18 cellular contexts compared by ENCODE assay signal in the genomic region with DNA sequence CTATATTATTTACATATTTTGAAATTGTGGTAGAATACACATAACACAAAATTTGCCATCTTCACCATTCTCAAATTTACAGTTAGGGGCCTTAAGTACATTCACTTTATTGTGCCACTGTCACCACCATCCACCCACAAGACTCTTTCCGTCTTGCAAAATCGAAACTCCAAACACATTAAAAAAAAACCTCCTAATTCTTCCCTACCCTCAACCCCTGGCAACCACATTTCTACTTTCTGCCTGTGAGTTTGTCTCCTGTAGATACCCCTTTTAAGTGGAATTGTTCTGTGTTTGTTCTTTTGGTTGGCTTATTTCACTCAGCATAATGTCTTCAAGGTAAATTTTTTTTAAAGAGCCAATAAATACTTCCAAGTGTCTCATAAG. TPM values are rescaled to one million over a fixed set of nuclear protein-coding genes. Genes with fewer than 3 reads are reported as not detected.
DNase-seq lines count a peak whose midpoint lies in the region; ATAC-seq, FAIRE-seq and TF ChIP-seq lines count a peak whose summit lies in the region.
"Had no signal": no experiment of that assay in that cellular context is flagged by ENCODE, and none has a peak within 500 bp of the region (broad histone marks: within the 10 kb centered on the region; RNA-seq: fewer than 3 reads in every experiment).

No MANE protein-coding gene starts in this region.

- H3K9me3 ChIP-seq in kidney (ENCODE audit: control insufficient read depth in 1 of 2, low read length in 2 of 2): no peaks in the 10 kb centered on the region
- H3K9me3 ChIP-seq: breast epithelium, lower lobe of right lung, SJCRH30 had no signal

- H3K4me3 ChIP-seq in kidney (ENCODE audit: low read length in 2 of 2): no peak overlapping the region
- H3K4me3 ChIP-seq: breast epithelium, GM23248, lower lobe of right lung, SJCRH30 had no signal

- H3K27ac ChIP-seq in kidney (ENCODE audit: low read depth in 2 of 2, low read length in 2 of 2): no peak overlapping the region
- H3K27ac ChIP-seq: breast epithelium, GM23248, lower lobe of right lung, SJCRH30 had no signal

- POLR2A ChIA-PET in naive thymus-derived CD8-positive, alpha-beta T cell (lab: Charles Lee): no interaction called here

- TF ChIP-seq CTCF in kidney (IDR thresholded peaks at IDR 0.05; ENCODE audit: borderline replicate concordance, extremely low read depth, insufficient read depth): no peak

- intact Hi-C loops in kidney (cut with DNase I): no loop called here

- H3K9me3 Mint-ChIP-seq in activated T-cell treated with anti-CD3 and anti-CD28 coated beads, Interleukin-2, amount 50 U/mL, for 72 hours: no peaks in the 10 kb centered on the region
- no peaks in the 10 kb centered on the region for H3K9me3 Mint-ChIP-seq in naive thymus-derived CD8-positive, alpha-beta T cell
- H3K9me3 Mint-ChIP-seq: CD14-positive monocyte; stimulated activated memory B cell treated with anti-CD40 and anti-IgM and Interleukin-4, amounts not matched to agents 10 μg/mL and 1 μg/mL and 100 μg/mL, for 72 hours had no signal

- no peaks in the 10 kb centered on the region for H3K27me3 Mint-ChIP-seq in activated T-cell treated with anti-CD3 and anti-CD28 coated beads, Interleukin-2, amount 50 U/mL, for 72 hours (ENCODE audit: low read depth)
- H3K27me3 Mint-ChIP-seq in naive thymus-derived CD8-positive, alpha-beta T cell: no peaks in the 10 kb centered on the region
- H3K27me3 Mint-ChIP-seq: stimulated activated memory B cell treated with anti-CD40 and anti-IgM and Interleukin-4, amounts not matched to agents 10 μg/mL and 1 μg/mL and 100 μg/mL, for 72 hours had no signal

- H3K36me3 ChIP-seq in kidney (ENCODE audit: control insufficient read depth in 1 of 2, insufficient read depth in 2 of 2, low read length in 2 of 2): no peaks in the 10 kb centered on the region
- H3K36me3 ChIP-seq: breast epithelium, lower lobe of right lung, SJCRH30 had no signal

- H3K4me1 Mint-ChIP-seq in activated T-cell treated with anti-CD3 and anti-CD28 coated beads, Interleukin-2, amount 50 U/mL, for 72 hours (ENCODE audit: low read depth): peaks cover 38% of the 10 kb centered on the region
- H3K4me1 Mint-ChIP-seq in naive thymus-derived CD8-positive, alpha-beta T cell: peaks cover 20 to 30% (median 23%) of the 10 kb centered on the region in 4 donors
- H3K4me1 Mint-ChIP-seq: stimulated activated memory B cell treated with anti-CD40 and anti-IgM and Interleukin-4, amounts not matched to agents 10 μg/mL and 1 μg/mL and 100 μg/mL, for 72 hours had no signal

- H3K36me3 Mint-ChIP-seq in activated T-cell treated with anti-CD3 and anti-CD28 coated beads, Interleukin-2, amount 50 U/mL, for 72 hours (ENCODE audit: insufficient read depth in 2 of 2): peaks cover 3 to 4% of the 10 kb centered on the region in 2 donors
- H3K36me3 Mint-ChIP-seq in naive thymus-derived CD8-positive, alpha-beta T cell: peaks cover 10 to 43% (median 33%) of the 10 kb centered on the region in 3 donors

- H3K4me1 ChIP-seq in kidney (ENCODE audit: control insufficient read depth in 1 of 2, insufficient read depth in 1 of 2, low read depth in 1 of 2, low read length in 2 of 2): no peaks in the 10 kb centered on the region
- H3K4me1 ChIP-seq: breast epithelium, lower lobe of right lung, SJCRH30 had no signal

- peak; percentile 84 to 87 for ATAC-seq in activated T-cell treated with anti-CD3 and anti-CD28 coated beads, Interleukin-2, amount 50 U/mL, for 72 hours (replicated peaks in 1 of 2)
- ATAC-seq in naive thymus-derived CD8-positive, alpha-beta T cell: peak; percentile 66 to 74
- ATAC-seq: lower lobe of right lung; stimulated activated memory B cell treated with anti-CD40 and anti-IgM and Interleukin-4, amounts not matched to agents 10 μg/mL and 1 μg/mL and 100 μg/mL, for 72 hours had no signal

- H3K27ac Mint-ChIP-seq in activated T-cell treated with anti-CD3 and anti-CD28 coated beads, Interleukin-2, amount 50 U/mL, for 72 hours: peak overlapping the region; percentile 29
- peak overlapping the region in 8 of 10 donors; percentile 13 to 86 (median 66) for H3K27ac Mint-ChIP-seq in naive thymus-derived CD8-positive, alpha-beta T cell
- H3K27ac Mint-ChIP-seq: CD14-positive monocyte; stimulated activated memory B cell treated with anti-CD40 and anti-IgM and Interleukin-4, amounts not matched to agents 10 μg/mL and 1 μg/mL and 100 μg/mL, for 72 hours had no signal

- no peak overlapping the region for H3K9ac ChIP-seq in kidney (ENCODE audit: low read length in 2 of 2)
- H3K9ac ChIP-seq: GM23248 had no signal

- peak overlapping the region; percentile 1 to 60 for H3K4me3 Mint-ChIP-seq in activated T-cell treated with anti-CD3 and anti-CD28 coated beads, Interleukin-2, amount 50 U/mL, for 72 hours
- peak overlapping the region in 9 of 10 donors; percentile 1 to 73 (median 51) for H3K4me3 Mint-ChIP-seq in naive thymus-derived CD8-positive, alpha-beta T cell
- H3K4me3 Mint-ChIP-seq: CD14-positive monocyte; stimulated activated memory B cell treated with anti-CD40 and anti-IgM and Interleukin-4, amounts not matched to agents 10 μg/mL and 1 μg/mL and 100 μg/mL, for 72 hours had no signal

- peak; percentile 16 for DNase-seq in activated T-cell treated with anti-CD3 and anti-CD28 coated beads for 24 hours (ENCODE audit: low read depth)
- no peak for DNase-seq in activated T-cell treated with anti-CD3 and anti-CD28 coated beads, Interleukin-2, amount 50 U/mL, for 1 hour
- DNase-seq in MV-4-11 (lab: John Stamatoyannopoulos, UW): peak; percentile 77
- peak; percentile 56 to 57 for DNase-seq in activated T-cell treated with anti-CD3 and anti-CD28 coated beads, Interleukin-2, amount 50 U/mL, for 72 hours
- DNase-seq in naive thymus-derived CD8-positive, alpha-beta T cell: peak in 2 of 10 donors; percentile 23 to 24
- no peak for DNase-seq in kidney tubule cell (ENCODE audit: low spot score)
- no peak for DNase-seq in NCI-H1694 (lab: John Stamatoyannopoulos, UW)
- DNase-seq in kidney: no peak
- DNase-seq: ACHN, activated gamma-delta T cell treated with Interleukin-2 at 50 U/mL for 16 hours, DMS79 treated with DMSO at 0.1 percent for 48 hours, GM23248, lower lobe of right lung, NCI-H187 treated with DMSO at 0.1 percent for 48 hours, SJCRH30 had no signal

- FAIRE-seq in kidney (lab: Jason Lieb, UNC): no peak

RNA-seq across cellular contexts. Expression of a gene that starts 31.6 kb away (rescaled TPM):
- 10 to 100 TPM; 15.1 to 18.2 TPM for total RNA-seq in activated T-cell treated with anti-CD3 and anti-CD28 coated beads, Interleukin-2, amount 50 U/mL, for 72 hours
- 10 to 100 TPM; 26.6 to 28.3 TPM for total RNA-seq in naive thymus-derived CD8-positive, alpha-beta T cell
- 10 to 100 TPM; 28.6 to 53.3 (median 41.1) TPM for polyA plus RNA-seq in naive thymus-derived CD8-positive, alpha-beta T cell
- 8.7 TPM for total RNA-seq in kidney
- polyA plus RNA-seq in kidney (ENCODE audit: insufficient read depth, low read depth, low replicate concordance): 12.2 TPM

RNA-seq across cellular contexts. Expression of a gene that starts 32.0 kb away (rescaled TPM):
- total RNA-seq in activated T-cell treated with anti-CD3 and anti-CD28 coated beads, Interleukin-2, amount 50 U/mL, for 72 hours: 10 to 100 TPM; 73.6 to 91.8 TPM
- 10 to 100 TPM; 79.4 to 83.9 TPM for total RNA-seq in naive thymus-derived CD8-positive, alpha-beta T cell
- polyA plus RNA-seq in naive thymus-derived CD8-positive, alpha-beta T cell: 100 to 1,000 TPM in 2 of 3 donors, 10 to 100 TPM in 1; 54.9 to 163 (median 127) TPM
- total RNA-seq in kidney: 9.2 TPM
- polyA plus RNA-seq in kidney (ENCODE audit: insufficient read depth, low read depth, low replicate concordance): 2.8 TPM
- total RNA-seq: SJCRH30 had no signal

Comparison
In these comparisons a context has a peak if more than half of its experiments do, and no peak if none do; other contexts are left out.
1. DNase-seq: peak in activated T-cell treated with anti-CD3 and anti-CD28 coated beads for 24 hours (single experiment), MV-4-11 (single experiment) and activated T-cell treated with anti-CD3 and anti-CD28 coated beads, Interleukin-2, amount 50 U/mL, for 72 hours (2 of 2); none in activated T-cell treated with anti-CD3 and anti-CD28 coated beads, Interleukin-2, amount 50 U/mL, for 1 hour (single experiment), kidney tubule cell (single experiment), NCI-H1694 (single experiment) and kidney (single experiment).